ENCODE assay signal across 1 cellular context in the genomic region with DNA sequence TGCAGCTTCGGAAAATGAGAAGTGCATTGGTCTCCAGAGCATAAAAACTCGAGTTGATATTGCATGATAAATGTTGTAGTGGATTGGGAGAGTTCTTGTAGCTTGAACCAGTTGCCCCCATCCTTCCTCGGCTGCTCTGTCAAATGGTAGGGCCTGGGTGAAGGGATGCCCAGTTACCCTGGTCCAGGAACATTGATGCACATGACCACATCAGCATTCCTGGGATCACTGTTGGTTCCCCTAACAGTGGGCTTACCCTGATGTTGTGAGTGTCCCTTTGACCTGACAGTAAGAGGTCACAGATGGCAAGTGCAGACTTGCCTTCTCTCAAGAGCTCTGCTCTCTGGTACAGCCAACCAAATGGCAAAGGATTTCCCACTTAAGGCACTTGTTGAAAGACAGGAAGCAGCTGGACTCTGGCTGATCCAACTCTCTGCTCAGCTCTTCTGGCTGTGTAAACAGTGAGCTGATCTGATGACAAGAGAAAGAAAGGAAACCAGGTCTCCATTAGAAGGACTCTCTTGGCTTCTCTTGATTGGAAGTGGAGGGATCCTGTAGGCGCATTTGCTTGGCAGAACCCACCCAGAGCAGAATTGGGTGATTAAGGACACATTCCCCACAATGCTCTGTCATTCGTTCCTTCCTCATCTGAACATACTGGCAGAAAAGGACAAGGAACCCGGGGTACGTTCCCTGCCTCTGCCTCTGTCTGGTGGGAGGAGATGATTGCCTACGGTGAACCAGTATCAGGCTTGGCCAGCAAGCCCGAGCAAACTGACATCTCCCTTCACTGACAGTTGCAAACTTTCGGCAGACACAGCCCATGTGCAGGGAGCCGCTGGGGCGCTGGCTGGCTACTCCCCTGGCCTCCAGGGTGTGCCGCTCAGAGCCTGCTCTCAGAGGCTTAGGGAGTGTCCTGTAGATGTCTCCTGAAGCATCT.
TF ChIP-seq lines count a peak whose summit lies in the region.

No MANE protein-coding gene starts in this region.

TF ChIP-seq in H1, 55 proteins besides CTCF, POLR2A, EP300 and RAD21 (continued from another document):
- TF ChIP-seq, protein P1, sequence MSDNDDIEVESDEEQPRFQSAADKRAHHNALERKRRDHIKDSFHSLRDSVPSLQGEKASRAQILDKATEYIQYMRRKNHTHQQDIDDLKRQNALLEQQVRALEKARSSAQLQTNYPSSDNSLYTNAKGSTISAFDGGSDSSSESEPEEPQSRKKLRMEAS (IDR thresholded peaks at IDR 0.05), result peak; percentile 52; the same call in 1 of the 2 replicates
